ENCODE assay signal across 8 cellular contexts in the genomic region with DNA sequence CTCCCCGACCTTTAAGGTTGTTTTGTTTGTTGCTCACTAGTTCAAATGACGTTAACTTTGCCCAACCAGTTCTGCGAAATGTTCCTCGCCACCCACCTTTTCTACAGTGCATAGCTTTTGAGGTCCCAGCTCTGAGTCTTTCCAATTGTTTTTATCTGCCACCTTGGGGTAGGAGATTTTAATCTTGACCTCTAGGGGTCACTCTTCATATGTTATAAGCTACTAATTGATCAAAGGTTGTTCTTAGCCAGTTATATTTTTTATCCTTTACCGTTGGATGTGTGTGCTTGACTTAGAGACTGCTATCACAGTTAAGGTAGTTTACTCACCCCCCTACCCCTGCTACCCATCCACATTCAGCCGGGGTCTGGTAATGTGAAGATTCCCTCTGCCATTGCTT.
DNase-seq lines count a peak whose midpoint lies in the region; TF ChIP-seq lines count a peak whose summit lies in the region.
"Had no signal": no experiment of that assay in that cellular context is flagged by ENCODE, and none has a peak within 500 bp of the region (broad histone marks: within the 10 kb centered on the region; RNA-seq: fewer than 3 reads in every experiment).

No MANE protein-coding gene starts in this region.

- whole genome bisulfite sequencing in liver = 86% methylated on average over 6 of the region's 6 CpGs

- no peak overlapping the region for H3K9ac ChIP-seq in liver (ENCODE audit: low read depth in 1 of 2, low read length in 2 of 2)

- no peaks in the 10 kb centered on the region for H3K4me1 ChIP-seq in liver (ENCODE audit: control insufficient read depth in 4 of 4, insufficient read depth in 4 of 4, low read length in 3 of 4)

- H3K9me3 ChIP-seq in liver (ENCODE audit: control insufficient read depth in 4 of 4, low read length in 3 of 4) = no peaks in the 10 kb centered on the region

- H3K27ac ChIP-seq in HL-60 (replicated peaks) (no peak overlapping the region), liver (ENCODE audit: low read depth in 1 of 2, low read length in 2 of 2) (no peak overlapping the region)

- no peaks in the 10 kb centered on the region for H3K36me3 ChIP-seq in liver (ENCODE audit: control insufficient read depth in 4 of 4, insufficient read depth in 3 of 4, low read depth in 1 of 4, low read length in 3 of 4)

- CTCF ChIA-PET in GM10248 (lab: Yijun Ruan, JAX) = interaction anchor here (0.7 to 2.2 kb wide), 9 partner anchors 9 to 1198 kb away, joined by 3 to 12 read pairs (median 3); no protein-coding TSS in a partner anchor

- no peaks in the 10 kb centered on the region for H3K27me3 ChIP-seq in HL-60 (ENCODE audit: insufficient read depth, poor library complexity, severe bottlenecking)
- no peaks in the 10 kb centered on the region for H3K27me3 ChIP-seq in liver (ENCODE audit: control insufficient read depth in 4 of 4, insufficient read depth in 4 of 4, low read length in 3 of 4)

- H3K4me3 ChIP-seq in HL-60 (replicated peaks; ENCODE audit: insufficient read depth, low read length) (no peak overlapping the region), liver (ENCODE audit: low read depth in 1 of 3, low read length in 3 of 3) (no peak overlapping the region)

- TF ChIP-seq CTCF in GM10248 (IDR thresholded peaks at IDR 0.05; ENCODE audit: control extremely low read depth, extremely low read depth, low read depth, missing control alignments) (peak; percentile 21), HL-60 (IDR thresholded peaks at IDR 0.05; ENCODE audit: insufficient read depth, low read length) (no peak), liver (IDR thresholded peaks at IDR 0.05; ENCODE audit: low read depth, low read length, missing input control) (no peak)

- peak; percentile 15 for DNase-seq in GM10248 (ENCODE audit: extremely low spot score)
- DNase-seq in HL-60 (ENCODE audit: low read depth in 1 of 2, low spot score in 1 of 2) = peak; percentile 4 to 15
- peak; percentile 8 for DNase-seq in SKM-1 treated with dmso at 0.1 percent for 144 hours (lab: John Stamatoyannopoulos, UW; ENCODE audit: unreplicated experiment)
- no peak for DNase-seq in stimulated activated CD4-positive, alpha-beta T cell treated with anti-CD3 and anti-CD28 coated beads, Interleukin-4, amount 100 ng/mL, for 24 hours
- DNase-seq in retina = no peak
- DNase-seq in activated CD4-positive, alpha-beta T cell treated with anti-CD3 and anti-CD28 coated beads, Interleukin-2, amount 50 U/mL, for 48 hours = no peak
- DNase-seq: NCI-H510A had no signal

- POLR2A ChIA-PET in GM10248 (lab: Yijun Ruan, JAX) = no interaction called here

- peak; percentile 23 to 41 for TF ChIP-seq RAD21 in liver (IDR thresholded peaks at IDR 0.05)

TF ChIP-seq in liver, 16 proteins besides CTCF, POLR2A, EP300 and RAD21:
- TF ChIP-seq HNF4G (IDR thresholded peaks at IDR 0.05) (no peak), GABPA (IDR thresholded peaks at IDR 0.05 in 1 of 2, conservative IDR thresholded peaks at IDR 0.05 in 1 of 2) (no peak), NR2F2 (IDR thresholded peaks at IDR 0.05) (no peak), FOXA1 (IDR thresholded peaks at IDR 0.05) (no peak), TAF1 (conservative IDR thresholded peaks at IDR 0.05) (no peak), FOXA2 (IDR thresholded peaks at IDR 0.05) (no peak), RXRA (IDR thresholded peaks at IDR 0.05) (no peak), SP1 (IDR thresholded peaks at IDR 0.05) (no peak), JUND (IDR thresholded peaks at IDR 0.05) (no peak), HNF4A (conservative IDR thresholded peaks at IDR 0.05) (no peak)
- TF ChIP-seq, protein P1, sequence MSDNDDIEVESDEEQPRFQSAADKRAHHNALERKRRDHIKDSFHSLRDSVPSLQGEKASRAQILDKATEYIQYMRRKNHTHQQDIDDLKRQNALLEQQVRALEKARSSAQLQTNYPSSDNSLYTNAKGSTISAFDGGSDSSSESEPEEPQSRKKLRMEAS (IDR thresholded peaks at IDR 0.05) = no peak
- TF ChIP-seq, protein P2, sequence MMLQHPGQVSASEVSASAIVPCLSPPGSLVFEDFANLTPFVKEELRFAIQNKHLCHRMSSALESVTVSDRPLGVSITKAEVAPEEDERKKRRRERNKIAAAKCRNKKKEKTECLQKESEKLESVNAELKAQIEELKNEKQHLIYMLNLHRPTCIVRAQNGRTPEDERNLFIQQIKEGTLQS (IDR thresholded peaks at IDR 0.05) = no peak
- TF ChIP-seq, protein P3, sequence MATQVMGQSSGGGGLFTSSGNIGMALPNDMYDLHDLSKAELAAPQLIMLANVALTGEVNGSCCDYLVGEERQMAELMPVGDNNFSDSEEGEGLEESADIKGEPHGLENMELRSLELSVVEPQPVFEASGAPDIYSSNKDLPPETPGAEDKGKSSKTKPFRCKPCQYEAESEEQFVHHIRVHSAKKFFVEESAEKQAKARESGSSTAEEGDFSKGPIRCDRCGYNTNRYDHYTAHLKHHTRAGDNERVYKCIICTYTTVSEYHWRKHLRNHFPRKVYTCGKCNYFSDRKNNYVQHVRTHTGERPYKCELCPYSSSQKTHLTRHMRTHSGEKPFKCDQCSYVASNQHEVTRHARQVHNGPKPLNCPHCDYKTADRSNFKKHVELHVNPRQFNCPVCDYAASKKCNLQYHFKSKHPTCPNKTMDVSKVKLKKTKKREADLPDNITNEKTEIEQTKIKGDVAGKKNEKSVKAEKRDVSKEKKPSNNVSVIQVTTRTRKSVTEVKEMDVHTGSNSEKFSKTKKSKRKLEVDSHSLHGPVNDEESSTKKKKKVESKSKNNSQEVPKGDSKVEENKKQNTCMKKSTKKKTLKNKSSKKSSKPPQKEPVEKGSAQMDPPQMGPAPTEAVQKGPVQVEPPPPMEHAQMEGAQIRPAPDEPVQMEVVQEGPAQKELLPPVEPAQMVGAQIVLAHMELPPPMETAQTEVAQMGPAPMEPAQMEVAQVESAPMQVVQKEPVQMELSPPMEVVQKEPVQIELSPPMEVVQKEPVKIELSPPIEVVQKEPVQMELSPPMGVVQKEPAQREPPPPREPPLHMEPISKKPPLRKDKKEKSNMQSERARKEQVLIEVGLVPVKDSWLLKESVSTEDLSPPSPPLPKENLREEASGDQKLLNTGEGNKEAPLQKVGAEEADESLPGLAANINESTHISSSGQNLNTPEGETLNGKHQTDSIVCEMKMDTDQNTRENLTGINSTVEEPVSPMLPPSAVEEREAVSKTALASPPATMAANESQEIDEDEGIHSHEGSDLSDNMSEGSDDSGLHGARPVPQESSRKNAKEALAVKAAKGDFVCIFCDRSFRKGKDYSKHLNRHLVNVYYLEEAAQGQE (IDR thresholded peaks at IDR 0.05) = no peak
- TF ChIP-seq, protein P4, sequence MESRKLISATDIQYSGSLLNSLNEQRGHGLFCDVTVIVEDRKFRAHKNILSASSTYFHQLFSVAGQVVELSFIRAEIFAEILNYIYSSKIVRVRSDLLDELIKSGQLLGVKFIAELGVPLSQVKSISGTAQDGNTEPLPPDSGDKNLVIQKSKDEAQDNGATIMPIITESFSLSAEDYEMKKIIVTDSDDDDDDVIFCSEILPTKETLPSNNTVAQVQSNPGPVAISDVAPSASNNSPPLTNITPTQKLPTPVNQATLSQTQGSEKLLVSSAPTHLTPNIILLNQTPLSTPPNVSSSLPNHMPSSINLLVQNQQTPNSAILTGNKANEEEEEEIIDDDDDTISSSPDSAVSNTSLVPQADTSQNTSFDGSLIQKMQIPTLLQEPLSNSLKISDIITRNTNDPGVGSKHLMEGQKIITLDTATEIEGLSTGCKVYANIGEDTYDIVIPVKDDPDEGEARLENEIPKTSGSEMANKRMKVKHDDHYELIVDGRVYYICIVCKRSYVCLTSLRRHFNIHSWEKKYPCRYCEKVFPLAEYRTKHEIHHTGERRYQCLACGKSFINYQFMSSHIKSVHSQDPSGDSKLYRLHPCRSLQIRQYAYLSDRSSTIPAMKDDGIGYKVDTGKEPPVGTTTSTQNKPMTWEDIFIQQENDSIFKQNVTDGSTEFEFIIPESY (IDR thresholded peaks at IDR 0.05) = no peak

Comparison
In these comparisons a context has a peak if more than half of its experiments do, and no peak if none do; other contexts are left out.
1. DNase-seq: peak in GM10248 (single experiment), HL-60 (2 of 2) and SKM-1 treated with dmso at 0.1 percent for 144 hours (single experiment); none in stimulated activated CD4-positive, alpha-beta T cell treated with anti-CD3 and anti-CD28 coated beads, Interleukin-4, amount 100 ng/mL, for 24 hours (single experiment), retina (single experiment) and activated CD4-positive, alpha-beta T cell treated with anti-CD3 and anti-CD28 coated beads, Interleukin-2, amount 50 U/mL, for 48 hours (0 of 2).